2 cellular contexts compared by ENCODE assay signal in the genomic region with DNA sequence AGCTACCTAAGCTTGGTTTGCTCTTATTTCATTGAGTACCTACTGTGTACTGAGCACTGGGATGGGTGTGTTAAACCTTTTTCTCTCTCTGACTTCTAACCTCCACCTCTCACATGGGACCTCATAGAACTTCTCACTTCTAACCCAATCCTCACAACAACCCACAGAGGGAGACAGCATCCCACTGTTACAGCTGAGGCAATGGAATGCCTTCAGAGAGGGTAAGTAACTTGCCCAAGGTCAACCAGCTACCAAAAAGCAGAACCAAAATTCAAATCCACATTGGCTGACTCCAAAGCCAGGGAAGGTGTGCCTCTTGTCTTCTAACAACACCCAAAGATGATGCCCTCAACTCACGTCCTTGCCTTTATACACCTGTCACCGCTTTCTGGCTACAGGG.
TF ChIP-seq lines count a peak whose summit lies in the region.

No MANE protein-coding gene starts in this region.

TF ChIP-seq in SK-N-SH, 30 proteins besides CTCF, POLR2A, EP300 and RAD21 (continued from another document):
- TF ChIP-seq, protein P1, sequence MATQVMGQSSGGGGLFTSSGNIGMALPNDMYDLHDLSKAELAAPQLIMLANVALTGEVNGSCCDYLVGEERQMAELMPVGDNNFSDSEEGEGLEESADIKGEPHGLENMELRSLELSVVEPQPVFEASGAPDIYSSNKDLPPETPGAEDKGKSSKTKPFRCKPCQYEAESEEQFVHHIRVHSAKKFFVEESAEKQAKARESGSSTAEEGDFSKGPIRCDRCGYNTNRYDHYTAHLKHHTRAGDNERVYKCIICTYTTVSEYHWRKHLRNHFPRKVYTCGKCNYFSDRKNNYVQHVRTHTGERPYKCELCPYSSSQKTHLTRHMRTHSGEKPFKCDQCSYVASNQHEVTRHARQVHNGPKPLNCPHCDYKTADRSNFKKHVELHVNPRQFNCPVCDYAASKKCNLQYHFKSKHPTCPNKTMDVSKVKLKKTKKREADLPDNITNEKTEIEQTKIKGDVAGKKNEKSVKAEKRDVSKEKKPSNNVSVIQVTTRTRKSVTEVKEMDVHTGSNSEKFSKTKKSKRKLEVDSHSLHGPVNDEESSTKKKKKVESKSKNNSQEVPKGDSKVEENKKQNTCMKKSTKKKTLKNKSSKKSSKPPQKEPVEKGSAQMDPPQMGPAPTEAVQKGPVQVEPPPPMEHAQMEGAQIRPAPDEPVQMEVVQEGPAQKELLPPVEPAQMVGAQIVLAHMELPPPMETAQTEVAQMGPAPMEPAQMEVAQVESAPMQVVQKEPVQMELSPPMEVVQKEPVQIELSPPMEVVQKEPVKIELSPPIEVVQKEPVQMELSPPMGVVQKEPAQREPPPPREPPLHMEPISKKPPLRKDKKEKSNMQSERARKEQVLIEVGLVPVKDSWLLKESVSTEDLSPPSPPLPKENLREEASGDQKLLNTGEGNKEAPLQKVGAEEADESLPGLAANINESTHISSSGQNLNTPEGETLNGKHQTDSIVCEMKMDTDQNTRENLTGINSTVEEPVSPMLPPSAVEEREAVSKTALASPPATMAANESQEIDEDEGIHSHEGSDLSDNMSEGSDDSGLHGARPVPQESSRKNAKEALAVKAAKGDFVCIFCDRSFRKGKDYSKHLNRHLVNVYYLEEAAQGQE (IDR thresholded peaks at IDR 0.05; ENCODE audit: low read depth, low read length) = no peak
- TF ChIP-seq, protein P2, sequence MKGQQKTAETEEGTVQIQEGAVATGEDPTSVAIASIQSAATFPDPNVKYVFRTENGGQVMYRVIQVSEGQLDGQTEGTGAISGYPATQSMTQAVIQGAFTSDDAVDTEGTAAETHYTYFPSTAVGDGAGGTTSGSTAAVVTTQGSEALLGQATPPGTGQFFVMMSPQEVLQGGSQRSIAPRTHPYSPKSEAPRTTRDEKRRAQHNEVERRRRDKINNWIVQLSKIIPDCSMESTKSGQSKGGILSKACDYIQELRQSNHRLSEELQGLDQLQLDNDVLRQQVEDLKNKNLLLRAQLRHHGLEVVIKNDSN (IDR thresholded peaks at IDR 0.05; ENCODE audit: borderline replicate concordance, low read depth) = no peak
- TF ChIP-seq NFIC (IDR thresholded peaks at IDR 0.05; ENCODE audit: borderline replicate concordance) = no peak
- TF ChIP-seq TEAD4 (IDR thresholded peaks at IDR 0.05; ENCODE audit: borderline replicate concordance, insufficient read depth) = no peak
- TF ChIP-seq, protein P3, sequence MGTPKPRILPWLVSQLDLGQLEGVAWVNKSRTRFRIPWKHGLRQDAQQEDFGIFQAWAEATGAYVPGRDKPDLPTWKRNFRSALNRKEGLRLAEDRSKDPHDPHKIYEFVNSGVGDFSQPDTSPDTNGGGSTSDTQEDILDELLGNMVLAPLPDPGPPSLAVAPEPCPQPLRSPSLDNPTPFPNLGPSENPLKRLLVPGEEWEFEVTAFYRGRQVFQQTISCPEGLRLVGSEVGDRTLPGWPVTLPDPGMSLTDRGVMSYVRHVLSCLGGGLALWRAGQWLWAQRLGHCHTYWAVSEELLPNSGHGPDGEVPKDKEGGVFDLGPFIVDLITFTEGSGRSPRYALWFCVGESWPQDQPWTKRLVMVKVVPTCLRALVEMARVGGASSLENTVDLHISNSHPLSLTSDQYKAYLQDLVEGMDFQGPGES (IDR thresholded peaks at IDR 0.05; ENCODE audit: low read depth, low read length) = no peak
- no peak for TF ChIP-seq SIN3A (IDR thresholded peaks at IDR 0.05; ENCODE audit: borderline replicate concordance, low read depth, low read length)
- TF ChIP-seq FOXM1 (IDR thresholded peaks at IDR 0.05; ENCODE audit: low read depth) = no peak
- TF ChIP-seq FOXJ3 (CRISPR knock-in tag; IDR thresholded peaks at IDR 0.05) = no peak
- TF ChIP-seq POLR2AphosphoS5 (IDR thresholded peaks at IDR 0.05; ENCODE audit: low read depth, low read length) = no peak
- TF ChIP-seq, protein P4, sequence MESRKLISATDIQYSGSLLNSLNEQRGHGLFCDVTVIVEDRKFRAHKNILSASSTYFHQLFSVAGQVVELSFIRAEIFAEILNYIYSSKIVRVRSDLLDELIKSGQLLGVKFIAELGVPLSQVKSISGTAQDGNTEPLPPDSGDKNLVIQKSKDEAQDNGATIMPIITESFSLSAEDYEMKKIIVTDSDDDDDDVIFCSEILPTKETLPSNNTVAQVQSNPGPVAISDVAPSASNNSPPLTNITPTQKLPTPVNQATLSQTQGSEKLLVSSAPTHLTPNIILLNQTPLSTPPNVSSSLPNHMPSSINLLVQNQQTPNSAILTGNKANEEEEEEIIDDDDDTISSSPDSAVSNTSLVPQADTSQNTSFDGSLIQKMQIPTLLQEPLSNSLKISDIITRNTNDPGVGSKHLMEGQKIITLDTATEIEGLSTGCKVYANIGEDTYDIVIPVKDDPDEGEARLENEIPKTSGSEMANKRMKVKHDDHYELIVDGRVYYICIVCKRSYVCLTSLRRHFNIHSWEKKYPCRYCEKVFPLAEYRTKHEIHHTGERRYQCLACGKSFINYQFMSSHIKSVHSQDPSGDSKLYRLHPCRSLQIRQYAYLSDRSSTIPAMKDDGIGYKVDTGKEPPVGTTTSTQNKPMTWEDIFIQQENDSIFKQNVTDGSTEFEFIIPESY (IDR thresholded peaks at IDR 0.05; ENCODE audit: borderline replicate concordance, low read depth) = no peak
- TF ChIP-seq TAF1 (IDR thresholded peaks at IDR 0.05; ENCODE audit: borderline replicate concordance, low read depth, low read length) = no peak
- TF ChIP-seq NRF1 (IDR thresholded peaks at IDR 0.05; ENCODE audit: low read depth, low read length) = no peak

TF ChIP-seq in SK-N-SH treated with all-trans-retinoic acid at 6 μM for 48 hours, 23 proteins besides CTCF, POLR2A, EP300 and RAD21 (continued from another document):
- TF ChIP-seq, protein P5, sequence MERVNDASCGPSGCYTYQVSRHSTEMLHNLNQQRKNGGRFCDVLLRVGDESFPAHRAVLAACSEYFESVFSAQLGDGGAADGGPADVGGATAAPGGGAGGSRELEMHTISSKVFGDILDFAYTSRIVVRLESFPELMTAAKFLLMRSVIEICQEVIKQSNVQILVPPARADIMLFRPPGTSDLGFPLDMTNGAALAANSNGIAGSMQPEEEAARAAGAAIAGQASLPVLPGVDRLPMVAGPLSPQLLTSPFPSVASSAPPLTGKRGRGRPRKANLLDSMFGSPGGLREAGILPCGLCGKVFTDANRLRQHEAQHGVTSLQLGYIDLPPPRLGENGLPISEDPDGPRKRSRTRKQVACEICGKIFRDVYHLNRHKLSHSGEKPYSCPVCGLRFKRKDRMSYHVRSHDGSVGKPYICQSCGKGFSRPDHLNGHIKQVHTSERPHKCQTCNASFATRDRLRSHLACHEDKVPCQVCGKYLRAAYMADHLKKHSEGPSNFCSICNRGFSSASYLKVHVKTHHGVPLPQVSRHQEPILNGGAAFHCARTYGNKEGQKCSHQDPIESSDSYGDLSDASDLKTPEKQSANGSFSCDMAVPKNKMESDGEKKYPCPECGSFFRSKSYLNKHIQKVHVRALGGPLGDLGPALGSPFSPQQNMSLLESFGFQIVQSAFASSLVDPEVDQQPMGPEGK (CRISPR knock-in tag; IDR thresholded peaks at IDR 0.05; ENCODE audit: borderline replicate concordance) = no peak
- TF ChIP-seq ZNF565 (CRISPR knock-in tag; conservative IDR thresholded peaks at IDR 0.05; ENCODE audit: low read depth) = no peak
- no peak for TF ChIP-seq SNAI2 (CRISPR knock-in tag; IDR thresholded peaks at IDR 0.05)
- TF ChIP-seq, protein P6, sequence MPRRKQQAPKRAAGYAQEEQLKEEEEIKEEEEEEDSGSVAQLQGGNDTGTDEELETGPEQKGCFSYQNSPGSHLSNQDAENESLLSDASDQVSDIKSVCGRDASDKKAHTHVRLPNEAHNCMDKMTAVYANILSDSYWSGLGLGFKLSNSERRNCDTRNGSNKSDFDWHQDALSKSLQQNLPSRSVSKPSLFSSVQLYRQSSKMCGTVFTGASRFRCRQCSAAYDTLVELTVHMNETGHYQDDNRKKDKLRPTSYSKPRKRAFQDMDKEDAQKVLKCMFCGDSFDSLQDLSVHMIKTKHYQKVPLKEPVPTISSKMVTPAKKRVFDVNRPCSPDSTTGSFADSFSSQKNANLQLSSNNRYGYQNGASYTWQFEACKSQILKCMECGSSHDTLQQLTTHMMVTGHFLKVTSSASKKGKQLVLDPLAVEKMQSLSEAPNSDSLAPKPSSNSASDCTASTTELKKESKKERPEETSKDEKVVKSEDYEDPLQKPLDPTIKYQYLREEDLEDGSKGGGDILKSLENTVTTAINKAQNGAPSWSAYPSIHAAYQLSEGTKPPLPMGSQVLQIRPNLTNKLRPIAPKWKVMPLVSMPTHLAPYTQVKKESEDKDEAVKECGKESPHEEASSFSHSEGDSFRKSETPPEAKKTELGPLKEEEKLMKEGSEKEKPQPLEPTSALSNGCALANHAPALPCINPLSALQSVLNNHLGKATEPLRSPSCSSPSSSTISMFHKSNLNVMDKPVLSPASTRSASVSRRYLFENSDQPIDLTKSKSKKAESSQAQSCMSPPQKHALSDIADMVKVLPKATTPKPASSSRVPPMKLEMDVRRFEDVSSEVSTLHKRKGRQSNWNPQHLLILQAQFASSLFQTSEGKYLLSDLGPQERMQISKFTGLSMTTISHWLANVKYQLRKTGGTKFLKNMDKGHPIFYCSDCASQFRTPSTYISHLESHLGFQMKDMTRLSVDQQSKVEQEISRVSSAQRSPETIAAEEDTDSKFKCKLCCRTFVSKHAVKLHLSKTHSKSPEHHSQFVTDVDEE (CRISPR knock-in tag; IDR thresholded peaks at IDR 0.05) = no peak
- no peak for TF ChIP-seq PPARA (CRISPR knock-in tag; IDR thresholded peaks at IDR 0.05; ENCODE audit: borderline replicate concordance)
- no peak for TF ChIP-seq ZNF70 (CRISPR knock-in tag; IDR thresholded peaks at IDR 0.05)
- TF ChIP-seq ISL1 (CRISPR knock-in tag; IDR thresholded peaks at IDR 0.05) = no peak
- no peak for TF ChIP-seq ZNF8 (CRISPR knock-in tag; IDR thresholded peaks at IDR 0.05)
- TF ChIP-seq CSDC2 (CRISPR knock-in tag; IDR thresholded peaks at IDR 0.05) = no peak
- no peak for TF ChIP-seq ESRRG (CRISPR knock-in tag; IDR thresholded peaks at IDR 0.05)
- TF ChIP-seq OSR1 (CRISPR knock-in tag; IDR thresholded peaks at IDR 0.05) = no peak
- TF ChIP-seq ARNTL (CRISPR knock-in tag; IDR thresholded peaks at IDR 0.05; ENCODE audit: borderline replicate concordance, low read depth) = no peak
- no peak for TF ChIP-seq TCF4 (CRISPR knock-in tag; IDR thresholded peaks at IDR 0.05; ENCODE audit: borderline replicate concordance)
- TF ChIP-seq TOX (CRISPR knock-in tag; IDR thresholded peaks at IDR 0.05; ENCODE audit: borderline replicate concordance) = no peak
- TF ChIP-seq ZC3H10 (CRISPR knock-in tag; IDR thresholded peaks at IDR 0.05) = no peak
- TF ChIP-seq RARB (CRISPR knock-in tag; IDR thresholded peaks at IDR 0.05) = no peak
